ENCODE assay signal across 19 cellular contexts in genomic region chr16:19689342-19689741, GRCh38. TPM values are rescaled to one million over a fixed set of nuclear protein-coding genes. Genes with fewer than 3 reads are reported as not detected.
DNase-seq lines count a peak whose midpoint lies in the region; ATAC-seq, FAIRE-seq and TF ChIP-seq lines count a peak whose summit lies in the region.
"Had no signal": no experiment of that assay in that cellular context is flagged by ENCODE, and none has a peak within 500 bp of the region (broad histone marks: within the 10 kb centered on the region; RNA-seq: fewer than 3 reads in every experiment).

No MANE protein-coding gene starts in this region.

- intact Hi-C loops in activated CD4-positive, alpha-beta T cell treated with anti-CD3 and anti-CD28 coated beads for 36 hours (cut with DNase I, micrococcal nuclease) = no loop called here
- intact Hi-C loops in CD4-positive, alpha-beta memory T cell (cut with micrococcal nuclease) = no loop called here
- intact Hi-C loops in GM12878 (cut with micrococcal nuclease; ENCODE audit: unreplicated experiment) = no loop called here

- FAIRE-seq in GM12878 (lab: Jason Lieb, UNC) = no peak
- FAIRE-seq: GM12891, GM18507 had no signal

- DNase-seq in activated CD4-positive, alpha-beta T cell treated with anti-CD3 and anti-CD28 coated beads for 36 hours = peak; percentile 9
- no peak for DNase-seq in activated CD4-positive, alpha-beta T cell treated with anti-CD3 and anti-CD28 coated beads, Interleukin-2, amount 50 U/mL, for 48 hours
- no peak for DNase-seq in CD4-positive, alpha-beta memory T cell
- DNase-seq in GM12878 (ENCODE audit: low read depth, low spot score) (no peak), hypothalamus (lab: John Stamatoyannopoulos, UW) (no peak)
- DNase-seq in stimulated activated effector memory CD8-positive, alpha-beta T cell treated with anti-CD3 and anti-CD28 coated beads, Interleukin-12 subunit alpha, Interleukin-12 subunit beta, amount 100 ng/mL, for 72 hours (ENCODE audit: low spot score in 2 of 2) = no peak
- DNase-seq: 8988T; DMS 273 treated with DMSO at 0.1 percent for 48 hours; GDM1; NCI-H1105 treated with DMSO at 0.1 percent for 48 hours; NCI-H1694 treated with DMSO at 0.1 percent for 48 hours; NCI-H69; NK-92 treated with Interleukin-12 subunit alpha and Interleukin-12 subunit beta, amount 100 ng/mL, for 24 hours had no signal

- CTCF ChIA-PET in activated CD4-positive, alpha-beta T cell treated with anti-CD3 and anti-CD28 coated beads for 36 hours (lab: Charles Lee) = interaction anchor here (1.0 to 1.3 kb wide), 2 partner anchors 8 to 90 kb away, joined by 3 to 4 read pairs; no protein-coding TSS in a partner anchor
- CTCF ChIA-PET in CD4-positive, alpha-beta memory T cell (lab: Charles Lee; ENCODE audit: partially characterized antibody) = no interaction called here
- CTCF ChIA-PET in GM12878 (lab: Yijun Ruan, JAX) = no interaction called here

- peaks cover 41% of the 10 kb centered on the region for H3K36me3 Mint-ChIP-seq in activated CD4-positive, alpha-beta T cell treated with anti-CD3 and anti-CD28 coated beads for 36 hours (ENCODE audit: low read depth)
- H3K36me3 Mint-ChIP-seq in CD4-positive, alpha-beta memory T cell = peaks cover 39 to 44% of the 10 kb centered on the region in 2 donors
- peaks cover 45% of the 10 kb centered on the region for H3K36me3 Mint-ChIP-seq in stimulated activated effector memory CD8-positive, alpha-beta T cell treated with anti-CD3 and anti-CD28 coated beads, Interleukin-12 subunit alpha, Interleukin-12 subunit beta, amount 100 ng/mL, for 72 hours

- no peaks in the 10 kb centered on the region for H3K27me3 Mint-ChIP-seq in activated CD4-positive, alpha-beta T cell treated with anti-CD3 and anti-CD28 coated beads for 36 hours
- no peaks in the 10 kb centered on the region for H3K27me3 Mint-ChIP-seq in CD4-positive, alpha-beta memory T cell

- H3K27ac ChIP-seq in CD4-positive, alpha-beta memory T cell (ENCODE audit: low read depth, low read length) = no peak overlapping the region
- no peak overlapping the region for H3K27ac ChIP-seq in GM12878 (ENCODE audit: control insufficient read depth, insufficient read depth)

- SMC1A ChIA-PET in GM12878 (lab: Charles Lee; ENCODE audit: uncharacterized antibody, unreplicated experiment) = no interaction called here

- H4K20me1 ChIP-seq in GM12878 (ENCODE audit: control insufficient read depth, insufficient read depth) = no peaks in the 10 kb centered on the region

- no peak for TF ChIP-seq CTCF in GM12878 (IDR thresholded peaks at IDR 0.05 in 2 of 3, conservative IDR thresholded peaks at IDR 0.05 in 1 of 3; ENCODE audit: control insufficient read depth in 2 of 3, extremely low read depth in 1 of 3, insufficient read depth in 1 of 3, low read depth in 3 of 3, low read length in 3 of 3)

- peaks cover 23% of the 10 kb centered on the region for H3K4me1 ChIP-seq in CD4-positive, alpha-beta memory T cell (ENCODE audit: insufficient read depth, low read length)
- H3K4me1 ChIP-seq in GM12878 (ENCODE audit: control insufficient read depth, insufficient read depth, low read length) = no peaks in the 10 kb centered on the region

- no peak overlapping the region for H3K4me2 ChIP-seq in GM12878 (ENCODE audit: control insufficient read depth, insufficient read depth)
- H3K4me2 ChIP-seq: GM23338 had no signal

- H3K9me3 Mint-ChIP-seq in activated CD4-positive, alpha-beta T cell treated with anti-CD3 and anti-CD28 coated beads for 36 hours (ENCODE audit: low read depth) = peaks cover 3% of the 10 kb centered on the region
- peaks cover 0 to 10% (median 4%) of the 10 kb centered on the region in 8 donors for H3K9me3 Mint-ChIP-seq in CD4-positive, alpha-beta memory T cell
- no peaks in the 10 kb centered on the region for H3K9me3 Mint-ChIP-seq in stimulated activated effector memory CD8-positive, alpha-beta T cell treated with anti-CD3 and anti-CD28 coated beads, Interleukin-12 subunit alpha, Interleukin-12 subunit beta, amount 100 ng/mL, for 72 hours

- no peak overlapping the region for H3K4me3 ChIP-seq in CD4-positive, alpha-beta memory T cell (ENCODE audit: low read length in 2 of 2)
- H3K4me3 ChIP-seq in GM12878 = no peak overlapping the region
- H3K4me3 ChIP-seq: GM23338 had no signal

- no peak overlapping the region for H3K4me3 Mint-ChIP-seq in activated CD4-positive, alpha-beta T cell treated with anti-CD3 and anti-CD28 coated beads for 36 hours
- peak overlapping the region in 3 of 8 donors; percentile 40 to 60 (median 44) for H3K4me3 Mint-ChIP-seq in CD4-positive, alpha-beta memory T cell
- H3K4me3 Mint-ChIP-seq in stimulated activated effector memory CD8-positive, alpha-beta T cell treated with anti-CD3 and anti-CD28 coated beads, Interleukin-12 subunit alpha, Interleukin-12 subunit beta, amount 100 ng/mL, for 72 hours = no peak overlapping the region
- H3K4me3 Mint-ChIP-seq: GM23338 had no signal

- peaks cover 33% of the 10 kb centered on the region for H3K4me1 Mint-ChIP-seq in activated CD4-positive, alpha-beta T cell treated with anti-CD3 and anti-CD28 coated beads for 36 hours
- H3K4me1 Mint-ChIP-seq in CD4-positive, alpha-beta memory T cell = peaks cover 24 to 51% (median 29%) of the 10 kb centered on the region in 4 donors
- H3K4me1 Mint-ChIP-seq in stimulated activated effector memory CD8-positive, alpha-beta T cell treated with anti-CD3 and anti-CD28 coated beads, Interleukin-12 subunit alpha, Interleukin-12 subunit beta, amount 100 ng/mL, for 72 hours = peaks cover 35% of the 10 kb centered on the region

- no TSS peak for BruUV-seq in GM12878 (replicated peaks; lab: Mats Ljungman, UMichigan)

- H3K36me3 ChIP-seq in CD4-positive, alpha-beta memory T cell (ENCODE audit: insufficient read depth, low read length) = peaks cover 9% of the 10 kb centered on the region
- H3K36me3 ChIP-seq in GM12878 (ENCODE audit: control insufficient read depth in 2 of 2, insufficient read depth in 2 of 2, low read length in 1 of 2) = peaks cover 6 to 8% of the 10 kb centered on the region in 2 experiments; a peak in 3 of 4 replicates

- POLR2A ChIA-PET in activated CD4-positive, alpha-beta T cell treated with anti-CD3 and anti-CD28 coated beads for 36 hours (lab: Charles Lee) = no interaction called here
- POLR2A ChIA-PET in CD4-positive, alpha-beta memory T cell (lab: Charles Lee; ENCODE audit: partially characterized antibody) = interaction anchor here (1.3 to 2.5 kb wide), 2 partner anchors 10 to 29 kb away, joined by 3 to 7 read pairs; partner anchors contain the start of genes IQCK and KNOP1
- POLR2A ChIA-PET in GM12878 (lab: Charles Lee) = no interaction called here

- TF ChIP-seq POLR2A in GM12878 (IDR thresholded peaks at IDR 0.05; ENCODE audit: low read depth, low read length) = no peak

- no peak for TF ChIP-seq RAD21 in GM12878 (IDR thresholded peaks at IDR 0.05; ENCODE audit: insufficient read depth, low read depth, low read length)

- H3K27ac Mint-ChIP-seq in activated CD4-positive, alpha-beta T cell treated with anti-CD3 and anti-CD28 coated beads for 36 hours = no peak overlapping the region
- peak overlapping the region in 6 of 7 donors; percentile 31 to 73 (median 50) for H3K27ac Mint-ChIP-seq in CD4-positive, alpha-beta memory T cell
- peak overlapping the region; percentile 50 for H3K27ac Mint-ChIP-seq in stimulated activated effector memory CD8-positive, alpha-beta T cell treated with anti-CD3 and anti-CD28 coated beads, Interleukin-12 subunit alpha, Interleukin-12 subunit beta, amount 100 ng/mL, for 72 hours
- H3K27ac Mint-ChIP-seq: GM23338 had no signal

- RAD21 ChIA-PET in GM12878 (lab: Charles Lee; ENCODE audit: unreplicated experiment) = no interaction called here

- 96% methylated on average over 5 of the region's 5 CpGs for WGBS in GM12878 (ENCODE audit: insufficient coverage, insufficient replicate concordance, low lambda C conversion rate, missing lambda C conversion rate)

- no peak overlapping the region for H3K9ac ChIP-seq in GM12878 (ENCODE audit: control insufficient read depth, insufficient read depth, low read length)

- no peak for TF ChIP-seq EP300 in GM12878 (IDR thresholded peaks at IDR 0.05; ENCODE audit: borderline replicate concordance in 1 of 2, control insufficient read depth in 1 of 2, low read depth in 2 of 2, low read length in 2 of 2)

- no peaks in the 10 kb centered on the region for H3K79me2 ChIP-seq in GM12878 (ENCODE audit: control insufficient read depth, insufficient read depth, low read length)

- no peak overlapping the region for H2AFZ ChIP-seq in GM12878 (ENCODE audit: control insufficient read depth, low read depth, low read length)
- H2AFZ ChIP-seq: GM23338 had no signal

- no peak for ATAC-seq in activated CD4-positive, alpha-beta T cell treated with anti-CD3 and anti-CD28 coated beads for 36 hours
- peak; percentile 23; the same call in 1 of the 3 replicates for ATAC-seq in GM12878
- ATAC-seq in stimulated activated effector memory CD8-positive, alpha-beta T cell treated with anti-CD3 and anti-CD28 coated beads, Interleukin-12 subunit alpha, Interleukin-12 subunit beta, amount 100 ng/mL, for 72 hours = peak; percentile 60
- no peak for ATAC-seq in GM18867 (IDR thresholded peaks at IDR 0.05; ENCODE audit: unreplicated experiment)
- no peak for ATAC-seq in SK-N-SH treated with all-trans-retinoic acid at 6 μM for 48 hours
- ATAC-seq: GM23338, HCT116 had no signal

- no peaks in the 10 kb centered on the region for H3K27me3 ChIP-seq in CD4-positive, alpha-beta memory T cell (ENCODE audit: insufficient read depth, low read length)
- H3K27me3 ChIP-seq in GM12878 (replicated peaks in 1 of 2; ENCODE audit: control insufficient read depth in 2 of 2, insufficient read depth in 2 of 2, low read length in 1 of 2) = no peaks in the 10 kb centered on the region

- in situ Hi-C loops in GM12878 (cut with MboI) = no loop called here

- H3K9me3 ChIP-seq in CD4-positive, alpha-beta memory T cell (ENCODE audit: control insufficient read depth in 1 of 2, low read length in 2 of 2) = no peaks in the 10 kb centered on the region
- H3K9me3 ChIP-seq in GM12878 (replicated peaks; ENCODE audit: control insufficient read depth, insufficient read depth, low read length) = no peaks in the 10 kb centered on the region

RNA-seq across cellular contexts. Expression of gene KNOP1, which starts 28.7 kb away (rescaled TPM):
- total RNA-seq in activated CD4-positive, alpha-beta T cell treated with anti-CD3 and anti-CD28 coated beads for 36 hours = 10 to 100 TPM; 28.9 to 29.5 TPM
- total RNA-seq in CD4-positive, alpha-beta memory T cell = 10 to 100 TPM; 15.3 to 16.6 TPM
- polyA plus RNA-seq in CD4-positive, alpha-beta memory T cell = 10 to 100 TPM in 1 of 2 donors, 1 to 10 TPM in 1; 4.0 to 15.2 TPM
- total RNA-seq in GM12878 (2013; cell fraction: nucleolus; rRNA removed) = 37.5 and 38.3 TPM in 2 replicates
- 13.8 and 16.8 TPM in 2 replicates for total RNA-seq in GM12878 (2014; rRNA removed)
- total RNA-seq in GM12878 (2014; rRNA removed; fragmentation: Illumina TruSeq; extraction: Trizol) = 32.1 and 36.0 TPM in 2 replicates
- 27.0 and 29.7 TPM in 2 replicates for total RNA-seq in GM12878 (2021)
- polyA plus RNA-seq in GM12878 (2011; ENCODE audit: low read depth) = 8.9 TPM
- polyA plus RNA-seq in GM12878 (2011; rRNA removed) = 19.8 and 28.3 TPM in 2 replicates
- 9.9 and 10.4 TPM in 2 replicates for polyA plus RNA-seq in GM12878 (2011; cell fraction: cytosol; rRNA removed)
- 13.4 and 16.9 TPM in 2 replicates for polyA plus RNA-seq in GM12878 (2011; cell fraction: nucleus; rRNA removed)
- polyA plus RNA-seq in GM12878 (2012) = 21.6 and 22.1 TPM in 2 replicates
- polyA plus RNA-seq in GM12878 (2014; fragmentation: Illumina TruSeq; extraction: Trizol) = 47.2 and 50.3 TPM in 2 replicates
- polyA plus RNA-seq in GM12878 (2014; fragmentation: Nextera tagmentation; extraction: Ambion mirVana) = 10 to 100 TPM; 35.1 to 46.4 TPM
- 28.1 and 28.5 TPM in 2 replicates for polyA plus RNA-seq in GM12878 (2014; rRNA removed)
- 10 to 100 TPM; 30.6 to 33.5 TPM for polyA plus RNA-seq in GM12878 (2016; fragmentation: Nextera tagmentation; extraction: Ambion mirVana)
- 14.6 and 16.8 TPM in 2 replicates for polyA minus RNA-seq in GM12878 (2011; rRNA and poly(A)+ RNA removed)
- 5.0 and 6.0 TPM in 2 replicates for polyA minus RNA-seq in GM12878 (2011; cell fraction: cytosol; rRNA and poly(A)+ RNA removed)
- polyA minus RNA-seq in GM12878 (2011; cell fraction: nucleus; rRNA and poly(A)+ RNA removed) = 7.7 and 15.7 TPM in 2 replicates

RNA-seq across cellular contexts. Expression of gene IQCK, which starts 28.7 kb away (rescaled TPM):
- 1 to 10 TPM; 2.7 to 3.5 TPM for total RNA-seq in activated CD4-positive, alpha-beta T cell treated with anti-CD3 and anti-CD28 coated beads for 36 hours
- total RNA-seq in CD4-positive, alpha-beta memory T cell = 1 to 10 TPM; 1.7 to 3.1 TPM
- polyA plus RNA-seq in CD4-positive, alpha-beta memory T cell = 1 to 10 TPM; 1.3 to 4.1 TPM
- 5.5 and 6.3 TPM in 2 replicates for total RNA-seq in GM12878 (2013; cell fraction: nucleolus; rRNA removed)
- total RNA-seq in GM12878 (2014; rRNA removed) (2.0 and 2.5 TPM in 2 replicates), GM12878 (2014; rRNA removed; fragmentation: Illumina TruSeq; extraction: Trizol) (0.83 and 2.2 TPM in 2 replicates), GM12878 (2021) (2.0 and 3.1 TPM in 2 replicates)
- 0.51 TPM for polyA plus RNA-seq in GM12878 (2011; ENCODE audit: low read depth)
- polyA plus RNA-seq in GM12878 (2011; rRNA removed) (1.8 and 2.2 TPM in 2 replicates), GM12878 (2014; fragmentation: Illumina TruSeq; extraction: Trizol) (2.2 and 2.3 TPM in 2 replicates), GM12878 (2014; fragmentation: Nextera tagmentation; extraction: Ambion mirVana) (1 to 10 TPM; 1.5 to 4.2 TPM), GM12878 (2014; rRNA removed) (1.0 and 1.5 TPM in 2 replicates), GM12878 (2016; fragmentation: Nextera tagmentation; extraction: Ambion mirVana) (1 to 10 TPM; 3.0 to 3.2 TPM)
- 1.6 TPM in 2 replicates for polyA plus RNA-seq in GM12878 (2011; cell fraction: cytosol; rRNA removed)
- 1.6 and 1.8 TPM in 2 replicates for polyA plus RNA-seq in GM12878 (2011; cell fraction: nucleus; rRNA removed)
- polyA plus RNA-seq in GM12878 (2012) = 0.79 and 0.99 TPM in 2 replicates
- polyA minus RNA-seq in GM12878 (2011; rRNA and poly(A)+ RNA removed) = 0.66 and 1.3 TPM in 2 replicates
- 1.2 TPM in 1 of 2 replicates, not detected in the other for polyA minus RNA-seq in GM12878 (2011; cell fraction: cytosol; rRNA and poly(A)+ RNA removed)
- polyA minus RNA-seq in GM12878 (2011; cell fraction: nucleus; rRNA and poly(A)+ RNA removed) = 1.1 and 3.3 TPM in 2 replicates

Comparison
In these comparisons a context has a peak if more than half of its experiments do, and no peak if none do; other contexts are left out.
1. ATAC-seq: peak in GM12878 (single experiment) and stimulated activated effector memory CD8-positive, alpha-beta T cell treated with anti-CD3 and anti-CD28 coated beads, Interleukin-12 subunit alpha, Interleukin-12 subunit beta, amount 100 ng/mL, for 72 hours (single experiment); none in activated CD4-positive, alpha-beta T cell treated with anti-CD3 and anti-CD28 coated beads for 36 hours (single experiment), GM18867 (single experiment) and SK-N-SH treated with all-trans-retinoic acid at 6 μM for 48 hours (single experiment).